9 cellular contexts compared by ENCODE assay signal in genomic region chr12:54033106-54033979, GRCh38. TPM values are rescaled to one million over a fixed set of nuclear protein-coding genes. Genes with fewer than 3 reads are reported as not detected.
DNase-seq lines count a peak whose midpoint lies in the region; ATAC-seq and TF ChIP-seq lines count a peak whose summit lies in the region.
"Had no signal": no experiment of that assay in that cellular context is flagged by ENCODE, and none has a peak within 500 bp of the region (broad histone marks: within the 10 kb centered on the region; RNA-seq: fewer than 3 reads in every experiment).

No MANE protein-coding gene starts in this region.

- CTCF ChIA-PET in GM10248 (lab: Yijun Ruan, JAX): interaction anchor here (1.0 to 10.1 kb wide), 35 partner anchors 8 to 346 kb away, joined by 3 to 214 read pairs (median 6); partner anchors contain the start of genes HOXC10, HOXC4, HOXC8 and SMUG1

- H3K27ac ChIP-seq in duodenal mucosa (ENCODE audit: low read depth, low read length): no peak overlapping the region
- H3K27ac ChIP-seq: KMS-11 had no signal

- H3K27me3 ChIP-seq in duodenal mucosa (ENCODE audit: control insufficient read depth in 1 of 2, insufficient read depth in 2 of 2, low read length in 2 of 2): peaks cover 70 to 91% of the 10 kb centered on the region in 2 donors

- POLR2A ChIA-PET in GM10248 (lab: Yijun Ruan, JAX): no interaction called here

- H3K4me3 ChIP-seq in duodenal mucosa (ENCODE audit: low read depth in 1 of 2, low read length in 2 of 2): peak overlapping the region; percentile 42 to 60

- peaks cover 6 to 14% of the 10 kb centered on the region in 2 donors for H3K4me1 ChIP-seq in duodenal mucosa (ENCODE audit: control insufficient read depth in 1 of 2, insufficient read depth in 2 of 2, low read length in 2 of 2)

- H3K9me3 ChIP-seq in duodenal mucosa (ENCODE audit: control insufficient read depth in 1 of 2, low read length in 2 of 2): no peaks in the 10 kb centered on the region

- no peaks in the 10 kb centered on the region for H3K36me3 ChIP-seq in duodenal mucosa (ENCODE audit: control insufficient read depth in 1 of 2, insufficient read depth in 2 of 2, low read length in 2 of 2)

- peak; percentile 10 for DNase-seq in DMS 273 treated with DMSO at 0.1 percent for 48 hours (lab: John Stamatoyannopoulos, UW)
- peak; percentile 42 for DNase-seq in NCI-H1092 (lab: John Stamatoyannopoulos, UW)
- DNase-seq in omental fat pad (ENCODE audit: low spot score): no peak
- no peak for DNase-seq in germinal center (ENCODE audit: low spot score)
- no peak for DNase-seq in GM10248 (ENCODE audit: extremely low spot score)

- H3K9ac ChIP-seq in duodenal mucosa (ENCODE audit: low read depth in 1 of 2, low read length in 2 of 2): peak overlapping the region in 1 of 2 donors; percentile 38
- H3K9ac ChIP-seq: KMS-11 had no signal

- ATAC-seq in omental fat pad (ENCODE audit: low FRiP score): peak; percentile 24
- no peak for ATAC-seq in GM18873 (IDR thresholded peaks at IDR 0.05; ENCODE audit: low FRiP score, unreplicated experiment)
- ATAC-seq in GM19023 (IDR thresholded peaks at IDR 0.05; ENCODE audit: unreplicated experiment): no peak

- no peak for TF ChIP-seq CTCF in omental fat pad (IDR thresholded peaks at IDR 0.05)
- TF ChIP-seq CTCF in GM10248 (IDR thresholded peaks at IDR 0.05; ENCODE audit: control extremely low read depth, extremely low read depth, low read depth, missing control alignments): no peak

RNA-seq across cellular contexts. Expression of gene HOXC5, which starts 0.5 kb away (rescaled TPM):
- total RNA-seq in omental fat pad: under 1 TPM in 3 of 4 donors, not detected in 1; 0.28 to 0.63 (median 0.50) TPM

RNA-seq across cellular contexts. Expression of gene HOXC6, which starts 5.1 kb away (rescaled TPM):
- 1 to 10 TPM in 2 of 4 donors, under 1 TPM in 2; 0.24 to 1.7 (median 1.2) TPM for total RNA-seq in omental fat pad

RNA-seq across cellular contexts. Expression of gene HOXC4, which starts 20.3 kb away (rescaled TPM):
- 1 to 10 TPM in 3 of 4 donors, under 1 TPM in 1; 0.84 to 1.3 (median 1.1) TPM for total RNA-seq in omental fat pad

RNA-seq across cellular contexts. Expression of gene HOXC8, which starts 24.6 kb away (rescaled TPM):
- under 1 TPM in 2 of 4 donors, not detected in 2; 0.19 to 0.24 TPM for total RNA-seq in omental fat pad

RNA-seq across cellular contexts. Expression of gene HOXC9, which starts 33.4 kb away (rescaled TPM):
- total RNA-seq in omental fat pad: 1 to 10 TPM in 1 of 4 donors, under 1 TPM in 2, not detected in 1; 0.28 to 2.0 (median 0.44) TPM

Comparison
In these comparisons a context has a peak if more than half of its experiments do, and no peak if none do; other contexts are left out.
1. DNase-seq: peak in DMS 273 treated with DMSO at 0.1 percent for 48 hours (single experiment) and NCI-H1092 (single experiment); none in omental fat pad (single experiment), germinal center (single experiment) and GM10248 (single experiment).